8 cellular contexts compared by ENCODE assay signal in the genomic region with DNA sequence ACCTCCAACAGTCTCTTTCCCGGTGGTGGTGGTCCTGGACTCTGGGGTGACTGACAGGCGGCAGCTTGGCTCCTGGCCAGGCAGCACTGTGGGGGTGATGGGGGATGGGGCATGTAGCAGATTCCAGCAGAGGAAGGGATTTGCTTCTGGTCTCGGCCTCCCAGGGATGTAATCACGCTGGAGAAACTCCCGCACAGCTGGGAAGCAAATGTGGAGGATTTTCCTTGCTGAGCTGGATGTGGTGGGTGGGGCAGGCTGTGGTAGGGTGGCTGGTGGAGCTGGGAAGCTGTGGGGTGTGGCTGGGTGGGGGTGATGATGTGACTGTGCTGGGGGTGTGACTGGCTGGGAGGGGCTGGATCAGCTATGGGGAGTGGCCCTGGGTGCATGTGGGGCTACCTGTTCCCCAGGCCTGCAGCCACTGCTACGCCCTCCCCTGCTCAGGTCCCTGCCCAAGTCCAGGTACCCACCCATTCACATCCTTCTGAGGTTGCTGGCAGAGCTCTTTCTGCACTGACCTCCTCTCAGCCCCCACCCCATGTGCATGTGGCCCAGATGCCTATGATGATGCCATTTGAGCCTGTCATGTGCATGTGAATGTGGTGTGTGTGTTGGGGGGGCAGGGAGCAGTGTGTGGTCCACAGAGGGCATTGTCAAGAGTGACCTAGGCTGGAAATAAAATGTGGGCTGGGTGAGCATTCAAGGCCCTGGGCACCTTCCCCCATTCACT. TPM values are rescaled to one million over a fixed set of nuclear protein-coding genes. Genes with fewer than 3 reads are reported as not detected.
DNase-seq lines count a peak whose midpoint lies in the region; ATAC-seq and TF ChIP-seq lines count a peak whose summit lies in the region.

No MANE protein-coding gene starts in this region.

- H2BK120ac ChIP-seq in IMR-90 (ENCODE audit: low read depth, low read length) = 0 out of 2 replicates have a peak overlapping the region, but pooled peaks have one; percentile 8

- H3K56ac ChIP-seq in IMR-90 (ENCODE audit: extremely low read depth, insufficient read depth, low read length) = no peak overlapping the region

- no peak for TF ChIP-seq RAD21 in IMR-90 (IDR thresholded peaks at IDR 0.05; ENCODE audit: low read length)

- H4K8ac ChIP-seq in IMR-90 (ENCODE audit: low read depth in 2 of 2, low read length in 2 of 2) = peak overlapping the region in 1 of 2 experiments; percentile 38; a peak in 2 of 4 replicates

- CTCF ChIA-PET in IMR-90 (lab: Yijun Ruan, JAX) = interaction anchor here (0.6 to 1.2 kb wide), 3 partner anchors 22 to 696 kb away, joined by 3 read pairs; no protein-coding TSS in a partner anchor

- no peaks in the 10 kb centered on the region for H3K27me3 ChIP-seq in IMR-90 (ENCODE audit: control insufficient read depth, insufficient read depth, low read length)
- no peaks in the 10 kb centered on the region for H3K27me3 ChIP-seq in testis

- ATAC-seq in IMR-90 (ENCODE audit: low read depth) (peak; percentile 68), GM18867 (IDR thresholded peaks at IDR 0.05; ENCODE audit: unreplicated experiment) (no peak)

- H2BK20ac ChIP-seq in IMR-90 (ENCODE audit: low read depth, low read length) = no peak overlapping the region

- peaks cover 64% of the 10 kb centered on the region for H3K9me1 ChIP-seq in IMR-90 (ENCODE audit: insufficient read depth, low read length)

- H3K27ac ChIP-seq in IMR-90 (ENCODE audit: insufficient read depth, low read length) = peak overlapping the region; percentile 38
- peak overlapping the region; percentile 50 to 53 for H3K27ac ChIP-seq in testis

- dilution Hi-C loops in IMR-90 (cut with HindIII; ENCODE audit: low sequenced_read_pairs, unreplicated experiment) = no loop called here

- H2BK5ac ChIP-seq in IMR-90 (ENCODE audit: low read depth, low read length, poor library complexity, severe bottlenecking) = peak overlapping the region; percentile 49

- H2AK5ac ChIP-seq in IMR-90 (ENCODE audit: low read depth, low read length) = peak overlapping the region; percentile 20

- no peak overlapping the region for H3K4me3 ChIP-seq in IMR-90 (ENCODE audit: insufficient read depth, low read depth, low read length)
- no peak overlapping the region for H3K4me3 ChIP-seq in choroid plexus epithelial cell (ENCODE audit: low read depth, low read length)
- H3K4me3 ChIP-seq in testis = no peak overlapping the region

- TF ChIP-seq CTCF in IMR-90 (conservative IDR thresholded peaks at IDR 0.05; ENCODE audit: low read depth, low read length) = no peak
- no peak for TF ChIP-seq CTCF in choroid plexus epithelial cell (conservative IDR thresholded peaks at IDR 0.05; ENCODE audit: low read depth, low read length)
- TF ChIP-seq CTCF in testis (IDR thresholded peaks at IDR 0.05) = no peak

- peaks cover 5% of the 10 kb centered on the region; the same call in 1 of the 2 replicates for H3K36me3 ChIP-seq in IMR-90 (ENCODE audit: control insufficient read depth, insufficient read depth, low read length)
- H3K36me3 ChIP-seq in testis (ENCODE audit: low read depth, missing control alignments) = no peaks in the 10 kb centered on the region

- peak; percentile 80 for DNase-seq in IMR-90
- peak; percentile 58 for DNase-seq in choroid plexus epithelial cell (ENCODE audit: low read depth)
- DNase-seq in left kidney (ENCODE audit: low read depth, low spot score) = peak; percentile 71
- DNase-seq in testis = no peak
- DNase-seq in NCI-H345 treated with DMSO at 0.1 percent for 48 hours (lab: John Stamatoyannopoulos, UW; ENCODE audit: unreplicated experiment) = no peak
- no peak for DNase-seq in RPMI8226
- DNase-seq in NCI-H2029 (lab: John Stamatoyannopoulos, UW) = no peak

- no peak overlapping the region; the same call in 1 of the 2 replicates for H3K4me2 ChIP-seq in IMR-90 (ENCODE audit: low read depth, low read length)

- peaks cover 38 to 96% of the 10 kb centered on the region in 2 experiments for H3K79me1 ChIP-seq in IMR-90 (ENCODE audit: low read depth in 1 of 2, low read length in 2 of 2)

- peak overlapping the region; percentile 7; the same call in 1 of the 2 replicates for H3K18ac ChIP-seq in IMR-90 (ENCODE audit: low read depth, low read length)

- intact Hi-C loops in IMR-90 (cut with micrococcal nuclease) = no loop called here
- intact Hi-C loops in testis (cut with DNase I; ENCODE audit: low total_unique reads) = no loop called here

- in situ Hi-C loops in IMR-90 (cut with MboI; ENCODE audit: low sequenced_read_pairs) = no loop called here

- no TSS peak for BruUV-seq in IMR-90 (replicated peaks; lab: Mats Ljungman, UMichigan)

- no peak for TF ChIP-seq POLR2A in IMR-90 (IDR thresholded peaks at IDR 0.05; ENCODE audit: low read depth, low read length)
- TF ChIP-seq POLR2A in testis (IDR thresholded peaks at IDR 0.05) = no peak

- WGBS in IMR-90 (ENCODE audit: extremely low coverage in 2 of 2, insufficient read length in 1 of 2), 2 experiments = no CpG with 5 or more reads among the region's 6 CpGs
- WGBS in testis, 2 donors = 32 to 35% methylated on average over 2 to 6 of the region's 6 CpGs

- H4K5ac ChIP-seq in IMR-90 (ENCODE audit: low read depth, low read length) = no peak overlapping the region

- H4K91ac ChIP-seq in IMR-90 (ENCODE audit: insufficient read depth, low read depth, low read length) = peak overlapping the region; percentile 54; the same call in 1 of the 2 replicates

- peak overlapping the region; percentile 5 for H2AFZ ChIP-seq in IMR-90 (replicated peaks; ENCODE audit: low read length, poor library complexity)

- peak overlapping the region; percentile 10; the same call in 1 of the 2 replicates for H3K9ac ChIP-seq in IMR-90 (ENCODE audit: low read depth, low read length)

- peak overlapping the region; percentile 56 for H3K4ac ChIP-seq in IMR-90 (ENCODE audit: low read depth, low read length)

- peaks cover 100% of the 10 kb centered on the region for H4K20me1 ChIP-seq in IMR-90 (ENCODE audit: insufficient read depth, low read length)

- POLR2A ChIA-PET in IMR-90 (lab: Charles Lee; ENCODE audit: unreplicated experiment) = no interaction called here

- peak overlapping the region; percentile 57; the same call in 1 of the 2 replicates for H3K14ac ChIP-seq in IMR-90 (replicated peaks; ENCODE audit: low read depth, low read length)

- H3K23ac ChIP-seq in IMR-90 (ENCODE audit: low read depth, low read length) = peak overlapping the region; percentile 56; the same call in 1 of the 2 replicates

- H2AK9ac ChIP-seq in IMR-90 (replicated peaks; ENCODE audit: low read depth, low read length, poor library complexity) = peak overlapping the region; percentile 25

- peak overlapping the region; percentile 25; the same call in 1 of the 3 replicates for H2BK15ac ChIP-seq in IMR-90 (ENCODE audit: low read depth, low read length)

- H3K9me3 ChIP-seq in IMR-90 (ENCODE audit: control insufficient read depth, insufficient read depth, low read length) (no peaks in the 10 kb centered on the region), testis (no peaks in the 10 kb centered on the region)

- H3K4me1 ChIP-seq in IMR-90 (ENCODE audit: control insufficient read depth, insufficient read depth, low read length) (peaks cover 63% of the 10 kb centered on the region), testis (peaks cover 84% of the 10 kb centered on the region)

TF ChIP-seq in IMR-90, 13 proteins besides CTCF, POLR2A, EP300 and RAD21:
- TF ChIP-seq MXI1 (IDR thresholded peaks at IDR 0.05; ENCODE audit: borderline replicate concordance, low read depth, low read length) (no peak; the same call in 1 of the 2 replicates), CHD1 (IDR thresholded peaks at IDR 0.05; ENCODE audit: low read depth, low read length) (no peak), NFE2L2 (IDR thresholded peaks at IDR 0.05; ENCODE audit: low read depth, low read length) (no peak), MAZ (IDR thresholded peaks at IDR 0.05; ENCODE audit: borderline replicate concordance, low read depth, low read length) (no peak), RCOR1 (IDR thresholded peaks at IDR 0.05; ENCODE audit: insufficient replicate concordance, low read length) (no peak), MAFK (IDR thresholded peaks at IDR 0.05; ENCODE audit: low read depth, low read length) (no peak)
- TF ChIP-seq, protein P1, sequence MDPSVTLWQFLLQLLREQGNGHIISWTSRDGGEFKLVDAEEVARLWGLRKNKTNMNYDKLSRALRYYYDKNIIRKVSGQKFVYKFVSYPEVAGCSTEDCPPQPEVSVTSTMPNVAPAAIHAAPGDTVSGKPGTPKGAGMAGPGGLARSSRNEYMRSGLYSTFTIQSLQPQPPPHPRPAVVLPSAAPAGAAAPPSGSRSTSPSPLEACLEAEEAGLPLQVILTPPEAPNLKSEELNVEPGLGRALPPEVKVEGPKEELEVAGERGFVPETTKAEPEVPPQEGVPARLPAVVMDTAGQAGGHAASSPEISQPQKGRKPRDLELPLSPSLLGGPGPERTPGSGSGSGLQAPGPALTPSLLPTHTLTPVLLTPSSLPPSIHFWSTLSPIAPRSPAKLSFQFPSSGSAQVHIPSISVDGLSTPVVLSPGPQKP (IDR thresholded peaks at IDR 0.05; ENCODE audit: borderline replicate concordance, low read depth, low read length) = no peak

RNA-seq across cellular contexts. Expression of a gene that starts 3.9 kb away (rescaled TPM):
- total RNA-seq in IMR-90 (2012; rRNA removed) = 30.3 and 30.5 TPM in 2 replicates
- 80.4 and 101 TPM in 2 replicates for polyA plus RNA-seq in IMR-90 (2012; rRNA removed)
- polyA plus RNA-seq in IMR-90 (2012; cell fraction: cytosol; rRNA removed) = 41.4 and 74.0 TPM in 2 replicates
- 81.4 and 121 TPM in 2 replicates for polyA plus RNA-seq in IMR-90 (2012; cell fraction: nucleus; rRNA removed; ENCODE audit: low replicate concordance)
- 100 to 1,000 TPM; 167 to 174 TPM for total RNA-seq in testis
- polyA plus RNA-seq in testis (ENCODE audit: insufficient read depth, low read depth, low replicate concordance) = 55.0 TPM

Comparison
In these comparisons a context has a peak if more than half of its experiments do, and no peak if none do; other contexts are left out.
1. DNase-seq: peak in IMR-90 (single experiment), choroid plexus epithelial cell (single experiment) and left kidney (single experiment); none in testis (single experiment), NCI-H345 treated with DMSO at 0.1 percent for 48 hours (single experiment), RPMI8226 (single experiment) and NCI-H2029 (single experiment).